12 cellular contexts compared by ENCODE assay signal in the genomic region with DNA sequence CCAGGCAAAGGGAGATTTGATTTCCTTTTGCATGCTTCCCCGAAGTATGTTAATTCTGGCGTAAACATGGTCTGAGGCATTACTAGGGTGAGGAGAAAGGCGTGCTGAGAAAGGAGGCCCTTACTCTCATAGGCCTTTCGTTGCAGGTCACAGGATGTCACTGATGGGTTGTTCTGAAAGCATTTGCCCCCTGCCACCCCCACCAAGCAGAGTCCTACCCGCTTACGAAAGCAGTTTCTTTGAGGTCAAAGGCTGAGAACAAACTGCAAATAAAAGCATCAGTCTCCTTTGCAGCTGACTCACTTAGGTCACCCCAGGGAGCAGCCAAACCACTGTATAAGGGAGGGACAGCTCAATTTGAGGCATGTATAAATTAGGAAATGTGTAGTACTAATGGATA. TPM values are rescaled to one million over a fixed set of nuclear protein-coding genes. Genes with fewer than 3 reads are reported as not detected.
DNase-seq lines count a peak whose midpoint lies in the region; ATAC-seq and TF ChIP-seq lines count a peak whose summit lies in the region.
"Had no signal": no experiment of that assay in that cellular context is flagged by ENCODE, and none has a peak within 500 bp of the region (broad histone marks: within the 10 kb centered on the region; RNA-seq: fewer than 3 reads in every experiment).

No MANE protein-coding gene starts in this region.

- H3K27ac ChIP-seq in esophagus squamous epithelium (peak overlapping the region; percentile 59 to 89 (median 84)), stomach smooth muscle (ENCODE audit: low read length) (peak overlapping the region; percentile 88)

- intact Hi-C loops in esophagus squamous epithelium (cut with DNase I), result no loop called here
- intact Hi-C loops in mucosa of descending colon (cut with DNase I, micrococcal nuclease), result no loop called here

- in situ Hi-C loops in KBM-7 (cut with MboI; ENCODE audit: low pct_unique_long_range_greater_than_20kb, low sequenced_read_pairs), result no loop called here

- H3K27me3 ChIP-seq in esophagus squamous epithelium (no peaks in the 10 kb centered on the region), stomach smooth muscle (ENCODE audit: control insufficient read depth in 1 of 2, insufficient read depth in 2 of 2, low read length in 2 of 2) (no peaks in the 10 kb centered on the region)

- no peak for TF ChIP-seq POLR2A in esophagus squamous epithelium (IDR thresholded peaks at IDR 0.05)

- TF ChIP-seq CTCF in esophagus squamous epithelium (IDR thresholded peaks at IDR 0.05) (no peak), mucosa of descending colon (IDR thresholded peaks at IDR 0.05) (no peak)

- H3K9me3 ChIP-seq in esophagus squamous epithelium (no peaks in the 10 kb centered on the region), mucosa of descending colon (no peaks in the 10 kb centered on the region), stomach smooth muscle (ENCODE audit: control insufficient read depth in 2 of 2, low read length in 2 of 2) (no peaks in the 10 kb centered on the region)
- H3K9me3 ChIP-seq: BE2C had no signal

- H3K4me3 ChIP-seq in esophagus squamous epithelium, result no peak overlapping the region
- no peak overlapping the region for H3K4me3 ChIP-seq in mucosa of descending colon
- no peak overlapping the region for H3K4me3 ChIP-seq in stomach smooth muscle (ENCODE audit: low read length in 2 of 2)

- peak overlapping the region; percentile 1 to 52 for H3K9ac ChIP-seq in stomach smooth muscle (ENCODE audit: low read length in 2 of 2)

- no peaks in the 10 kb centered on the region for H3K36me3 ChIP-seq in esophagus squamous epithelium
- no peaks in the 10 kb centered on the region for H3K36me3 ChIP-seq in mucosa of descending colon (ENCODE audit: low read depth)
- no peaks in the 10 kb centered on the region for H3K36me3 ChIP-seq in stomach smooth muscle (ENCODE audit: control insufficient read depth in 2 of 2, insufficient read depth in 2 of 2, low read length in 2 of 2)
- H3K36me3 ChIP-seq: BE2C had no signal

- H3K4me1 ChIP-seq in esophagus squamous epithelium, result peaks cover 0 to 47% (median 16%) of the 10 kb centered on the region in 3 donors
- H3K4me1 ChIP-seq in mucosa of descending colon (ENCODE audit: low read depth), result no peaks in the 10 kb centered on the region
- peaks cover 18% of the 10 kb centered on the region for H3K4me1 ChIP-seq in stomach smooth muscle (ENCODE audit: control insufficient read depth, insufficient read depth, low read length)
- H3K4me1 ChIP-seq: BE2C had no signal

- WGBS in esophagus squamous epithelium, 2 donors, result 69 to 78% methylated on average over 6 of the region's 6 CpGs

- DNase-seq in M059J (ENCODE audit: low read depth), result peak; percentile 79
- no peak for DNase-seq in esophagus squamous epithelium (lab: John Stamatoyannopoulos, UW)
- no peak for DNase-seq in mucosa of descending colon
- DNase-seq in KBM-7, result no peak
- DNase-seq: BE2C, GDM1, NCI-H1930, T1000 had no signal

- peak; percentile 50 for ATAC-seq in mucosa of descending colon
- ATAC-seq in HG03442 (IDR thresholded peaks at IDR 0.05; ENCODE audit: unreplicated experiment), result no peak
- ATAC-seq in HG03108 (IDR thresholded peaks at IDR 0.05; ENCODE audit: unreplicated experiment), result no peak
- ATAC-seq in HG02870 (IDR thresholded peaks at IDR 0.05; ENCODE audit: unreplicated experiment), result no peak

RNA-seq across cellular contexts. Expression of gene BPGM, which starts 57.1 kb away (rescaled TPM):
- 36.4 and 39.6 TPM in 2 replicates for total RNA-seq in M059J (2014; rRNA removed; shearing (Covaris generic))
- 10 to 100 TPM in 2 of 4 donors, 1 to 10 TPM in 2; 4.4 to 16.8 (median 11.3) TPM for total RNA-seq in esophagus squamous epithelium
- total RNA-seq in mucosa of descending colon, result 10 to 100 TPM in 1 of 3 donors, 1 to 10 TPM in 2; 9.4 to 17.3 (median 9.4) TPM
